Comparison of ENCODE assay signal across 1 cellular context in genomic region chr2:237171895-237172294, GRCh38.
TF ChIP-seq lines count a peak whose summit lies in the region.

No MANE protein-coding gene starts in this region.

TF ChIP-seq in HepG2, 621 proteins besides CTCF, POLR2A, EP300 and RAD21 (continued from another document):
- TF ChIP-seq ZNF691 (CRISPR knock-in tag; IDR thresholded peaks at IDR 0.05; ENCODE audit: borderline replicate concordance, low read depth) (no peak), HMGA1 (CRISPR knock-in tag; conservative IDR thresholded peaks at IDR 0.05) (no peak), CBFB (CRISPR knock-in tag; IDR thresholded peaks at IDR 0.05) (no peak), ZMAT5 (CRISPR knock-in tag; IDR thresholded peaks at IDR 0.05; ENCODE audit: borderline replicate concordance, low read depth) (no peak), ZNF652 (CRISPR knock-in tag; IDR thresholded peaks at IDR 0.05; ENCODE audit: borderline replicate concordance, low read depth) (no peak), ZNF558 (CRISPR knock-in tag; IDR thresholded peaks at IDR 0.05; ENCODE audit: borderline replicate concordance) (no peak), NPAS2 (CRISPR knock-in tag; IDR thresholded peaks at IDR 0.05; ENCODE audit: borderline replicate concordance) (no peak), NFYB (CRISPR knock-in tag; IDR thresholded peaks at IDR 0.05) (no peak)
- TF ChIP-seq, protein P1, sequence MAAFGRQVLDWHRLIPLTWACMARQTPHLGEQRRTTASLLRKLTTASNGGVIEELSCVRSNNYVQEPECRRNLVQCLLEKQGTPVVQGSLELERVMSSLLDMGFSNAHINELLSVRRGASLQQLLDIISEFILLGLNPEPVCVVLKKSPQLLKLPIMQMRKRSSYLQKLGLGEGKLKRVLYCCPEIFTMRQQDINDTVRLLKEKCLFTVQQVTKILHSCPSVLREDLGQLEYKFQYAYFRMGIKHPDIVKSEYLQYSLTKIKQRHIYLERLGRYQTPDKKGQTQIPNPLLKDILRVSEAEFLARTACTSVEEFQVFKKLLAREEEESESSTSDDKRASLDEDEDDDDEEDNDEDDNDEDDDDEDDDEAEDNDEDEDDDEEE (CRISPR knock-in tag; IDR thresholded peaks at IDR 0.05) = no peak
